In genomic region chr13:48491423-48492122, GRCh38 we compare ENCODE assay signal across 10 cellular contexts. TPM values are rescaled to one million over a fixed set of nuclear protein-coding genes. Genes with fewer than 3 reads are reported as not detected.
DNase-seq lines count a peak whose midpoint lies in the region; ATAC-seq and TF ChIP-seq lines count a peak whose summit lies in the region.
"Had no signal": no experiment of that assay in that cellular context is flagged by ENCODE, and none has a peak within 500 bp of the region (broad histone marks: within the 10 kb centered on the region; RNA-seq: fewer than 3 reads in every experiment).

No MANE protein-coding gene starts in this region.

- no peak overlapping the region for H3K4me3 Mint-ChIP-seq in CD4-positive, alpha-beta memory T cell
- H3K4me3 Mint-ChIP-seq in natural killer cell treated with Interleukin-12 subunit alpha and Interleukin-12 subunit beta and Interleukin-15 and Interleukin-18, amount 100 ng/mL, for 72 hours, result no peak overlapping the region
- no peak overlapping the region for H3K4me3 Mint-ChIP-seq in progenitor cell of endocrine pancreas (ENCODE audit: low read depth)

- peak; percentile 8 to 59 for ATAC-seq in natural killer cell treated with Interleukin-12 subunit alpha and Interleukin-12 subunit beta and Interleukin-15 and Interleukin-18, amount 100 ng/mL, for 72 hours
- ATAC-seq in HG02840 (IDR thresholded peaks at IDR 0.05; ENCODE audit: low FRiP score, unreplicated experiment) (no peak), HG03280 (IDR thresholded peaks at IDR 0.05; ENCODE audit: unreplicated experiment) (no peak)

- no peaks in the 10 kb centered on the region for H3K27me3 ChIP-seq in CD4-positive, alpha-beta memory T cell (ENCODE audit: insufficient read depth, low read length)
- no peaks in the 10 kb centered on the region for H3K27me3 ChIP-seq in GM23248 (replicated peaks; ENCODE audit: insufficient read depth)

- no peaks in the 10 kb centered on the region for H4K20me1 ChIP-seq in GM23248 (ENCODE audit: insufficient read depth)

- no peaks in the 10 kb centered on the region for H3K9me2 ChIP-seq in GM23248 (ENCODE audit: insufficient read depth)

- H3K4me1 ChIP-seq in CD4-positive, alpha-beta memory T cell (ENCODE audit: insufficient read depth, low read length), result peaks cover 100% of the 10 kb centered on the region
- peaks cover 20% of the 10 kb centered on the region for H3K4me1 ChIP-seq in GM23248 (ENCODE audit: insufficient read depth)

- H3K4me2 ChIP-seq in GM23248 (ENCODE audit: unreplicated experiment), result peak overlapping the region; percentile 81

- in situ Hi-C loops in GM23248 (cut with MboI), result no loop called here

- no peak overlapping the region for H3K27ac Mint-ChIP-seq in CD4-positive, alpha-beta memory T cell
- no peak overlapping the region for H3K27ac Mint-ChIP-seq in natural killer cell treated with Interleukin-12 subunit alpha and Interleukin-12 subunit beta and Interleukin-15 and Interleukin-18, amount 100 ng/mL, for 72 hours
- no peak overlapping the region for H3K27ac Mint-ChIP-seq in progenitor cell of endocrine pancreas

- H3K36me3 ChIP-seq in CD4-positive, alpha-beta memory T cell (ENCODE audit: insufficient read depth, low read length), result no peaks in the 10 kb centered on the region
- no peaks in the 10 kb centered on the region; the same call in 1 of the 2 replicates for H3K36me3 ChIP-seq in GM23248 (ENCODE audit: low read depth)

- H3K9me3 Mint-ChIP-seq in CD4-positive, alpha-beta memory T cell, result peaks cover 0 to 7% (median 0%) of the 10 kb centered on the region in 8 donors
- no peaks in the 10 kb centered on the region for H3K9me3 Mint-ChIP-seq in natural killer cell treated with Interleukin-12 subunit alpha and Interleukin-12 subunit beta and Interleukin-15 and Interleukin-18, amount 100 ng/mL, for 72 hours
- peaks cover 7% of the 10 kb centered on the region for H3K9me3 Mint-ChIP-seq in progenitor cell of endocrine pancreas (ENCODE audit: low read depth)

- H3K9me3 ChIP-seq in CD4-positive, alpha-beta memory T cell (ENCODE audit: control insufficient read depth in 1 of 2, low read length in 2 of 2), result no peaks in the 10 kb centered on the region
- no peaks in the 10 kb centered on the region for H3K9me3 ChIP-seq in GM23248 (ENCODE audit: low read depth)

- DNase-seq in CD4-positive, alpha-beta memory T cell, result no peak
- peak; percentile 56 for DNase-seq in GM23248
- peak; percentile 23 for DNase-seq in choroid plexus epithelial cell (ENCODE audit: low read depth)
- no peak for DNase-seq in natural killer cell treated with Interleukin-12 subunit alpha and Interleukin-12 subunit beta and Interleukin-15 and Interleukin-18, amount 100 ng/mL, for 72 hours (ENCODE audit: low spot score)
- DNase-seq in progenitor cell of endocrine pancreas (ENCODE audit: low spot score, unreplicated experiment), result no peak
- no peak for DNase-seq in SW480 (ENCODE audit: low spot score)
- DNase-seq: H7, NCI-H146 had no signal

- H3K27me3 Mint-ChIP-seq in CD4-positive, alpha-beta memory T cell, result no peaks in the 10 kb centered on the region
- no peaks in the 10 kb centered on the region for H3K27me3 Mint-ChIP-seq in natural killer cell treated with Interleukin-12 subunit alpha and Interleukin-12 subunit beta and Interleukin-15 and Interleukin-18, amount 100 ng/mL, for 72 hours
- no peaks in the 10 kb centered on the region for H3K27me3 Mint-ChIP-seq in progenitor cell of endocrine pancreas

- peak overlapping the region; percentile 63 to 70 for H3K4me3 ChIP-seq in CD4-positive, alpha-beta memory T cell (ENCODE audit: low read length in 2 of 2)
- H3K4me3 ChIP-seq in GM23248 (peak overlapping the region; percentile 69), choroid plexus epithelial cell (ENCODE audit: low read depth, low read length) (no peak overlapping the region)

- peaks cover 30 to 52% (median 43%) of the 10 kb centered on the region in 4 donors for H3K4me1 Mint-ChIP-seq in CD4-positive, alpha-beta memory T cell
- peaks cover 34 to 39% of the 10 kb centered on the region in 2 donors for H3K4me1 Mint-ChIP-seq in natural killer cell treated with Interleukin-12 subunit alpha and Interleukin-12 subunit beta and Interleukin-15 and Interleukin-18, amount 100 ng/mL, for 72 hours (ENCODE audit: low read depth in 2 of 2)
- no peaks in the 10 kb centered on the region for H3K4me1 Mint-ChIP-seq in progenitor cell of endocrine pancreas (ENCODE audit: low read depth)

- H2AFZ ChIP-seq in GM23248, result peak overlapping the region; percentile 91

- peak overlapping the region; percentile 74 for H3K27ac ChIP-seq in CD4-positive, alpha-beta memory T cell (ENCODE audit: low read depth, low read length)
- H3K27ac ChIP-seq in GM23248, result peak overlapping the region; percentile 42; the same call in 1 of the 2 replicates

- peaks cover 24% of the 10 kb centered on the region for H3F3A ChIP-seq in GM23248 (ENCODE audit: insufficient read depth)

- no peak for TF ChIP-seq CTCF in choroid plexus epithelial cell (conservative IDR thresholded peaks at IDR 0.05; ENCODE audit: low read depth, low read length)
- TF ChIP-seq CTCF in progenitor cell of endocrine pancreas (IDR thresholded peaks at IDR 0.05; ENCODE audit: unreplicated experiment), result no peak

- H3K36me3 Mint-ChIP-seq in CD4-positive, alpha-beta memory T cell, result peaks cover 14 to 22% of the 10 kb centered on the region in 2 donors
- H3K36me3 Mint-ChIP-seq in natural killer cell treated with Interleukin-12 subunit alpha and Interleukin-12 subunit beta and Interleukin-15 and Interleukin-18, amount 100 ng/mL, for 72 hours, result peaks cover 17% of the 10 kb centered on the region
- peaks cover 16% of the 10 kb centered on the region for H3K36me3 Mint-ChIP-seq in progenitor cell of endocrine pancreas (ENCODE audit: insufficient read depth)

- intact Hi-C loops in CD4-positive, alpha-beta memory T cell (cut with micrococcal nuclease), result loop anchor here (1.0 to 5.0 kb wide), 6 partner anchors 14 to 619 kb away; no protein-coding TSS in a partner anchor

- peak overlapping the region; percentile 64 for H3K9ac ChIP-seq in GM23248

- no peaks in the 10 kb centered on the region for H3K79me2 ChIP-seq in GM23248 (ENCODE audit: insufficient read depth)

- POLR2A ChIA-PET in CD4-positive, alpha-beta memory T cell (lab: Charles Lee; ENCODE audit: partially characterized antibody), result interaction anchor here (0.7 to 7.0 kb wide), 21 partner anchors 8 to 364 kb away, joined by 3 to 113 read pairs (median 9); partner anchors contain the start of genes LPAR6, RB1 and RCBTB2

- CTCF ChIA-PET in CD4-positive, alpha-beta memory T cell (lab: Charles Lee; ENCODE audit: partially characterized antibody), result interaction anchor here (1.0 to 1.7 kb wide), 8 partner anchors 9 to 89 kb away, joined by 3 to 10 read pairs (median 4); no protein-coding TSS in a partner anchor

RNA-seq across cellular contexts. Expression of gene RCBTB2, which starts 41.3 kb away (rescaled TPM):
- total RNA-seq in CD4-positive, alpha-beta memory T cell, result 10 to 100 TPM; 23.9 to 25.7 TPM
- polyA plus RNA-seq in CD4-positive, alpha-beta memory T cell, result 10 to 100 TPM; 33.7 to 46.5 TPM
- total RNA-seq in GM23248 (2014; rRNA removed; shearing (Covaris generic)), result 8.0 and 20.4 TPM in 2 replicates
- 9.1 and 9.4 TPM in 2 replicates for polyA plus RNA-seq in GM23248 (2016; fragmentation: Nextera tagmentation; extraction: Ambion mirVana)
- total RNA-seq in natural killer cell treated with Interleukin-12 subunit alpha and Interleukin-12 subunit beta and Interleukin-15 and Interleukin-18, amount 100 ng/mL, for 72 hours, result 10 to 100 TPM; 29.8 to 31.2 TPM
- total RNA-seq in progenitor cell of endocrine pancreas, result 18.2 and 18.9 TPM in 2 replicates

Comparison
In these comparisons a context has a peak if more than half of its experiments do, and no peak if none do; other contexts are left out.
1. DNase-seq: peak in GM23248 (single experiment) and choroid plexus epithelial cell (single experiment); none in CD4-positive, alpha-beta memory T cell (0 of 5), natural killer cell treated with Interleukin-12 subunit alpha and Interleukin-12 subunit beta and Interleukin-15 and Interleukin-18, amount 100 ng/mL, for 72 hours (single experiment), progenitor cell of endocrine pancreas (single experiment) and SW480 (single experiment).
2. ATAC-seq: peak in natural killer cell treated with Interleukin-12 subunit alpha and Interleukin-12 subunit beta and Interleukin-15 and Interleukin-18, amount 100 ng/mL, for 72 hours (2 of 2); none in HG02840 (single experiment) and HG03280 (single experiment).